ENCODE assay signal across 8 cellular contexts in the genomic region with DNA sequence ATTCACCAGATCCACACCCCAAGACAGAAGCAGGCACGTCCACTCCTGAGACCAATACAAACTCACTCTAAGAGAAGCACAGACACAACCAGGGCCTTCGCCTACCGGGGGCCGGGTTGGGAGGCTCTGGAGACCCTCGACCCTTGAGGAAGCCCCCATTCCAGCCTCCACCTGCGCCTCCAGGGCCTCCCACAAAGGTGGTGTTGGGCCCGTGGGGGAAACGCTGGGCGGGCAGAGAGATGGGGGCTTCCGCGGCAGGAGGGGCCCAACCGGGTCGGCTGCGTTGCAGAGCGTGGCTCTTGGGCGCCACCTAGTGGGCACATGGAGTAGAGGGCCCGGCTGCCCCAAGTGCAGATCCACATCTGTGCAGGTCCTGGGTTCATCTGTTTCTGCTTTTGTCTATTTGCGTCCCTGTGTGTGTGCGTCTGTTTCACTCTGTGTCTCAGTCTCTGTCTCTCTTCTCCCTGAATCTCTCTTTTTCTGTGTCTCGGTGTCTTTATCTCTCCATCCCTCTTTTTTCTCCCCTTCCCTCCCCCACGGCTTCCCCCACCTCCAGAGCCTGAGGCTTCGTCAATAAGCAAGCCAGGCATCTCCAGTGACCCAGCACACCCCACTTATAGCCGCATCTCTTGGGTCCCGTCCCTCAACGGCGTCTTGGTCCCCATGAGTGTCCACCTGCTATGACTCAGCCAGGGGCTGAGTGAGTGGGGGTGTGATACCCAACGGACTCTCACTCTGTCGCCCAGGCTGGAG. TPM values are rescaled to one million over a fixed set of nuclear protein-coding genes. Genes with fewer than 3 reads are reported as not detected.
DNase-seq lines count a peak whose midpoint lies in the region; TF ChIP-seq lines count a peak whose summit lies in the region.

No MANE protein-coding gene starts in this region.

- H3K4me3 ChIP-seq in colonic mucosa (peak overlapping the region; percentile 30), lower leg skin (ENCODE audit: low read depth, poor library complexity, severe bottlenecking) (no peak overlapping the region)

- peak; percentile 98 for TF ChIP-seq CTCF in colonic mucosa (IDR thresholded peaks at IDR 0.05)
- TF ChIP-seq CTCF in lower leg skin (IDR thresholded peaks at IDR 0.05) = peak in 1 of 3 donors; percentile 57

- H3K27me3 ChIP-seq in colonic mucosa = no peaks in the 10 kb centered on the region

- no peak overlapping the region for H3K9ac ChIP-seq in colonic mucosa (ENCODE audit: low read depth in 2 of 2, low read length in 2 of 2)

- no peaks in the 10 kb centered on the region for H3K36me3 ChIP-seq in colonic mucosa

- intact Hi-C loops in colonic mucosa (cut with DNase I) = loop anchor here (2.0 kb wide), 1 partner anchor 31 kb away; no protein-coding TSS in a partner anchor
- intact Hi-C loops in lower leg skin (cut with DNase I; ENCODE audit: low total_unique reads) = no loop called here

- no peak for TF ChIP-seq POLR2A in lower leg skin (IDR thresholded peaks at IDR 0.05)

- H3K9me3 ChIP-seq in colonic mucosa = no peaks in the 10 kb centered on the region

- no peak overlapping the region for H3K27ac ChIP-seq in colonic mucosa

- peak; percentile 46 to 77 for DNase-seq in NCI-H446 (lab: John Stamatoyannopoulos, UW)
- no peak for DNase-seq in NCI-H446 treated with DMSO at 0.1 percent for 48 hours (lab: John Stamatoyannopoulos, UW)
- DNase-seq in NCI-H2227 treated with DMSO at 0.1 percent for 48 hours (lab: John Stamatoyannopoulos, UW) = peak; percentile 54
- peak; percentile 81 for DNase-seq in activated CD4-positive, alpha-beta T cell treated with anti-CD3 and anti-CD28 coated beads for 48 hours
- peak; percentile 74 for DNase-seq in colonic mucosa
- peak; percentile 57 to 95 for DNase-seq in lower leg skin (ENCODE audit: low spot score in 2 of 2)
- peak; percentile 53 for DNase-seq in stimulated activated CD8-positive, alpha-beta memory T cell treated with anti-CD3 and anti-CD28 coated beads, Interleukin-12 subunit alpha, Interleukin-12 subunit beta, amount 100 ng/mL, for 1 hour (ENCODE audit: low read depth)
- no peak for DNase-seq in mesenteric fat pad (ENCODE audit: low spot score)

- 15 to 20% methylated on average over 21 to 28 of the region's 28 CpGs for WGBS in lower leg skin, 2 donors

- peaks cover 4% of the 10 kb centered on the region for H3K4me1 ChIP-seq in colonic mucosa

RNA-seq across cellular contexts. Expression of gene TINCR, which starts 10.5 kb away (rescaled TPM):
- total RNA-seq in colonic mucosa = 1 to 10 TPM; 2.2 to 4.4 TPM
- 100 to 1,000 TPM; 250 to 282 (median 259) TPM for total RNA-seq in lower leg skin
- total RNA-seq in mesenteric fat pad = 0.48 TPM

RNA-seq across cellular contexts. Expression of gene SAFB2, which starts 44.3 kb away (rescaled TPM):
- total RNA-seq in colonic mucosa = 100 to 1,000 TPM in 1 of 2 donors, 10 to 100 TPM in 1; 46.1 to 108 TPM
- 10 to 100 TPM; 14.0 to 51.2 (median 28.7) TPM for total RNA-seq in lower leg skin
- 64.6 TPM for total RNA-seq in mesenteric fat pad

RNA-seq across cellular contexts. Expression of gene SAFB, which starts 44.6 kb away (rescaled TPM):
- total RNA-seq in colonic mucosa (100 to 1,000 TPM in 1 of 2 donors, 10 to 100 TPM in 1; 56.1 to 120 TPM), lower leg skin (100 to 1,000 TPM in 1 of 4 donors, 10 to 100 TPM in 3; 41.6 to 136 (median 80.4) TPM), mesenteric fat pad (69.9 TPM)

Comparison
In these comparisons a context has a peak if more than half of its experiments do, and no peak if none do; other contexts are left out.
1. DNase-seq: peak in NCI-H446 (2 of 2), NCI-H2227 treated with DMSO at 0.1 percent for 48 hours (single experiment), activated CD4-positive, alpha-beta T cell treated with anti-CD3 and anti-CD28 coated beads for 48 hours (single experiment), colonic mucosa (single experiment), lower leg skin (2 of 2) and stimulated activated CD8-positive, alpha-beta memory T cell treated with anti-CD3 and anti-CD28 coated beads, Interleukin-12 subunit alpha, Interleukin-12 subunit beta, amount 100 ng/mL, for 1 hour (single experiment); none in NCI-H446 treated with DMSO at 0.1 percent for 48 hours (single experiment) and mesenteric fat pad (single experiment).
2. RNA of gene TINCR, which starts 10.5 kb away (total RNA-seq): 250 to 282 TPM in lower leg skin; 2.2 to 4.4 TPM in colonic mucosa and 0.48 TPM in mesenteric fat pad (single experiment); every median in the first group is over 10 times any median in the second.